Comparison of ENCODE assay signal across 12 cellular contexts in genomic region chr10:72800000-72800740, GRCh38.
DNase-seq lines count a peak whose midpoint lies in the region; ATAC-seq, FAIRE-seq and TF ChIP-seq lines count a peak whose summit lies in the region.
"Had no signal": no experiment of that assay in that cellular context is flagged by ENCODE, and none has a peak within 500 bp of the region (broad histone marks: within the 10 kb centered on the region; RNA-seq: fewer than 3 reads in every experiment).

No MANE protein-coding gene starts in this region.

- H3F3A ChIP-seq in neural progenitor cell (ENCODE audit: low read depth), result peaks cover 3% of the 10 kb centered on the region

- ATAC-seq in GM19351 (IDR thresholded peaks at IDR 0.05; ENCODE audit: unreplicated experiment), result no peak
- ATAC-seq in GM18858 (IDR thresholded peaks at IDR 0.05; ENCODE audit: unreplicated experiment), result no peak
- ATAC-seq: activated T-helper 17 cell treated with anti-CD3 and anti-CD28 coated beads, Interleukin-2, amount 50 U/mL, for 72 hours; foreskin keratinocyte; Panc1 had no signal

- H3K36me3 ChIP-seq in astrocyte (ENCODE audit: insufficient read depth, low read length) (no peaks in the 10 kb centered on the region), neural progenitor cell (no peaks in the 10 kb centered on the region)

- H3K27me3 Mint-ChIP-seq in astrocyte (ENCODE audit: low read depth, unreplicated experiment), result no peaks in the 10 kb centered on the region
- H3K27me3 Mint-ChIP-seq in neural progenitor cell (ENCODE audit: insufficient read depth, low read depth), result no peaks in the 10 kb centered on the region
- H3K27me3 Mint-ChIP-seq: activated T-helper 17 cell treated with anti-CD3 and anti-CD28 coated beads, Interleukin-2, amount 50 U/mL, for 72 hours had no signal

- H3K4me3 ChIP-seq in astrocyte (ENCODE audit: insufficient read depth, low read depth, low read length) (no peak overlapping the region), neural progenitor cell (no peak overlapping the region)

- peaks cover 3% of the 10 kb centered on the region for H3K36me3 Mint-ChIP-seq in astrocyte (ENCODE audit: low read depth, unreplicated experiment)
- H3K36me3 Mint-ChIP-seq in neural progenitor cell, result no peaks in the 10 kb centered on the region

- TF ChIP-seq CTCF in astrocyte (IDR thresholded peaks at IDR 0.05; ENCODE audit: insufficient read depth, low read depth, low read length) (no peak), neural progenitor cell (IDR thresholded peaks at IDR 0.05) (no peak)

- H4K20me1 ChIP-seq in astrocyte (ENCODE audit: insufficient read depth, low read length), result no peaks in the 10 kb centered on the region
- no peaks in the 10 kb centered on the region for H4K20me1 ChIP-seq in neural progenitor cell (ENCODE audit: low read depth)

- H3K4me1 ChIP-seq in astrocyte (ENCODE audit: insufficient read depth, low read length), result peaks cover 7% of the 10 kb centered on the region
- H3K4me1 ChIP-seq in neural progenitor cell, result no peaks in the 10 kb centered on the region

- H3K4me1 Mint-ChIP-seq in astrocyte (ENCODE audit: low read depth, unreplicated experiment), result peaks cover 9% of the 10 kb centered on the region
- H3K4me1 Mint-ChIP-seq in neural progenitor cell, result peaks cover 4% of the 10 kb centered on the region

- H3K4me3 Mint-ChIP-seq in astrocyte (ENCODE audit: unreplicated experiment), result no peak overlapping the region
- H3K4me3 Mint-ChIP-seq in neural progenitor cell, result no peak overlapping the region
- H3K4me3 Mint-ChIP-seq: activated T-helper 17 cell treated with anti-CD3 and anti-CD28 coated beads, Interleukin-2, amount 50 U/mL, for 72 hours had no signal

- no peak overlapping the region for H2AFZ ChIP-seq in astrocyte (ENCODE audit: low read depth, low read length)
- H2AFZ ChIP-seq in neural progenitor cell (replicated peaks), result no peak overlapping the region

- no peak for FAIRE-seq in astrocyte (lab: Jason Lieb, UNC)

- H3K27ac Mint-ChIP-seq in astrocyte (ENCODE audit: unreplicated experiment) (no peak overlapping the region), neural progenitor cell (no peak overlapping the region)
- H3K27ac Mint-ChIP-seq: activated T-helper 17 cell treated with anti-CD3 and anti-CD28 coated beads, Interleukin-2, amount 50 U/mL, for 72 hours had no signal

- peaks cover 5% of the 10 kb centered on the region for H3K79me2 ChIP-seq in astrocyte (ENCODE audit: insufficient read depth, low read length)
- peaks cover 14% of the 10 kb centered on the region for H3K79me2 ChIP-seq in neural progenitor cell (ENCODE audit: low read depth)

- H3K9ac ChIP-seq in astrocyte (ENCODE audit: low read length) (no peak overlapping the region), neural progenitor cell (no peak overlapping the region)

- H3K9me3 ChIP-seq in astrocyte (ENCODE audit: insufficient read depth, low read depth, low read length) (no peaks in the 10 kb centered on the region), neural progenitor cell (ENCODE audit: low read depth) (no peaks in the 10 kb centered on the region)

- no peak overlapping the region for H3K27ac ChIP-seq in astrocyte (ENCODE audit: low read depth, low read length)
- H3K27ac ChIP-seq in neural progenitor cell, result no peak overlapping the region
- H3K27ac ChIP-seq: foreskin keratinocyte had no signal

- H3K27me3 ChIP-seq in astrocyte (ENCODE audit: insufficient read depth, low read length), result no peaks in the 10 kb centered on the region
- H3K27me3 ChIP-seq in neural progenitor cell, result no peaks in the 10 kb centered on the region
- H3K27me3 ChIP-seq: foreskin keratinocyte had no signal

- H3K4me2 ChIP-seq in astrocyte (ENCODE audit: low read length) (no peak overlapping the region), neural progenitor cell (no peak overlapping the region)

- H3K9me3 Mint-ChIP-seq in astrocyte (ENCODE audit: unreplicated experiment) (no peaks in the 10 kb centered on the region), neural progenitor cell (no peaks in the 10 kb centered on the region)
- H3K9me3 Mint-ChIP-seq: activated T-helper 17 cell treated with anti-CD3 and anti-CD28 coated beads, Interleukin-2, amount 50 U/mL, for 72 hours had no signal

- peak; percentile 84 for DNase-seq in DMS153 treated with DMSO at 0.1 percent for 48 hours (lab: John Stamatoyannopoulos, UW; ENCODE audit: unreplicated experiment)
- DNase-seq in NCI-H2029 (lab: John Stamatoyannopoulos, UW), result peak; percentile 7
- DNase-seq in astrocyte (ENCODE audit: low read depth), result peak; percentile 61
- DNase-seq in lung microvascular endothelial cell (ENCODE audit: low read depth in 2 of 2), result peak; percentile 62 to 83
- no peak for DNase-seq in neural progenitor cell (ENCODE audit: low spot score)
- no peak for DNase-seq in stimulated activated CD4-positive, alpha-beta T cell treated with anti-CD3 and anti-CD28 coated beads, Interleukin-4, amount 100 ng/mL, for 1 hour
- DNase-seq: DMS 273 treated with DMSO at 0.1 percent for 48 hours, foreskin keratinocyte had no signal

Comparison
In these comparisons a context has a peak if more than half of its experiments do, and no peak if none do; other contexts are left out.
1. DNase-seq: peak in DMS153 treated with DMSO at 0.1 percent for 48 hours (single experiment), NCI-H2029 (single experiment), astrocyte (single experiment) and lung microvascular endothelial cell (2 of 2); none in neural progenitor cell (single experiment) and stimulated activated CD4-positive, alpha-beta T cell treated with anti-CD3 and anti-CD28 coated beads, Interleukin-4, amount 100 ng/mL, for 1 hour (single experiment).